13 cellular contexts compared by ENCODE assay signal in the genomic region with DNA sequence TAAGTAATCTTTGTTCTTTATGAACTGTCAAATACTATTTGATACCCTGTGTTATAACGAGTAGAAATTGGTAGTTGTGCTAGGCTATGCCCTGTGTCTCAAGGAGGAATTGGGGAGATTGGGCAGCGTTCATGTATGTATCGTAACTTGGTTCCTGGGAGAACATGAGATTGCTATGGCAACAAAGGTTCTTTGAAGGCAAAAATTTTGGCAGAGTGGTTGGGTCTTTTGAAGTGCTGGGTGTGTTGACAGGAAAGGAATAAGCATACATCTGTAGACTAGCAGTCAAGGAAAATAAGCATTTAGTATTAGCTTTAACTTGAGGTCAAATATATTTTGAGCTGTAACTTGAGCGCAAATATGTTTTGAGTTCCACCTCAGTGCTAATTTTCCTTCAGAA. TPM values are rescaled to one million over a fixed set of nuclear protein-coding genes. Genes with fewer than 3 reads are reported as not detected.
DNase-seq lines count a peak whose midpoint lies in the region; TF ChIP-seq lines count a peak whose summit lies in the region.
"Had no signal": no experiment of that assay in that cellular context is flagged by ENCODE, and none has a peak within 500 bp of the region (broad histone marks: within the 10 kb centered on the region; RNA-seq: fewer than 3 reads in every experiment).

No MANE protein-coding gene starts in this region.

- H3K4me1 ChIP-seq in HUES6 (ENCODE audit: control insufficient read depth, insufficient read depth, low read length), result peaks cover 30% of the 10 kb centered on the region

- no peak overlapping the region for H3K4me3 ChIP-seq in HUES6 (ENCODE audit: low read depth, low read length)
- H3K4me3 ChIP-seq: body of pancreas had no signal

- peaks cover 28% of the 10 kb centered on the region for H3K4me1 Mint-ChIP-seq in osteocyte (ENCODE audit: unreplicated experiment)

- H3K27me3 ChIP-seq in HUES6 (ENCODE audit: control insufficient read depth, insufficient read depth, low read length), result no peaks in the 10 kb centered on the region
- H3K27me3 ChIP-seq: body of pancreas had no signal

- DNase-seq in NCI-H2196 (lab: John Stamatoyannopoulos, UW; ENCODE audit: unreplicated experiment), result peak; percentile 12
- DNase-seq in NCI-H2196 treated with DMSO at 0.1 percent for 48 hours (lab: John Stamatoyannopoulos, UW; ENCODE audit: unreplicated experiment), result no peak
- peak; percentile 12 for DNase-seq in central memory CD4-positive, alpha-beta T cell
- no peak for DNase-seq in osteocyte (ENCODE audit: extremely low spot score, unreplicated experiment)
- DNase-seq in NCI-H1092 (lab: John Stamatoyannopoulos, UW), result no peak
- no peak for DNase-seq in cerebellar cortex (ENCODE audit: low spot score)
- no peak for DNase-seq in head of caudate nucleus
- DNase-seq: activated T-cell treated with anti-CD3 and anti-CD28 coated beads, Interleukin-2, amount 50 U/mL, for 48 hours; body of pancreas; glutamatergic neuron; NCI-H1092 treated with DMSO at 0.1 percent for 48 hours had no signal

- intact Hi-C loops in head of caudate nucleus (cut with DNase I), result no loop called here

- H3K27ac Mint-ChIP-seq in osteocyte (ENCODE audit: unreplicated experiment), result peak overlapping the region; percentile 59
- H3K27ac Mint-ChIP-seq: T-helper 1 cell treated with Interleukin-12 subunit alpha and Interleukin-12 subunit beta and Interleukin-4 antibody, amounts not matched to agents 30 μg/mL and 1 μg/mL, for 36 hours had no signal

- H3K9me3 Mint-ChIP-seq in osteocyte (ENCODE audit: unreplicated experiment), result no peaks in the 10 kb centered on the region
- H3K9me3 Mint-ChIP-seq: T-helper 1 cell treated with Interleukin-12 subunit alpha and Interleukin-12 subunit beta and Interleukin-4 antibody, amounts not matched to agents 30 μg/mL and 1 μg/mL, for 36 hours had no signal

- no peaks in the 10 kb centered on the region for H3K36me3 ChIP-seq in HUES6 (ENCODE audit: control insufficient read depth, insufficient read depth, low read length)

- no peaks in the 10 kb centered on the region for H3K27me3 Mint-ChIP-seq in osteocyte (ENCODE audit: unreplicated experiment)

- no peaks in the 10 kb centered on the region for H3K9me3 ChIP-seq in HUES6 (ENCODE audit: control insufficient read depth, insufficient read depth, low read depth, low read length)
- H3K9me3 ChIP-seq: body of pancreas had no signal

- TF ChIP-seq CTCF in osteocyte (IDR thresholded peaks at IDR 0.05), result no peak

- H3K27ac ChIP-seq in HUES6 (ENCODE audit: low read depth, low read length), result 0 out of 2 replicates have a peak overlapping the region, but pooled peaks have one; percentile 22
- H3K27ac ChIP-seq: body of pancreas had no signal

- H3K36me3 Mint-ChIP-seq in osteocyte (ENCODE audit: unreplicated experiment), result no peaks in the 10 kb centered on the region

- H3K9ac ChIP-seq in HUES6 (ENCODE audit: low read length), result no peak overlapping the region

- no peak overlapping the region for H3K4me3 Mint-ChIP-seq in osteocyte (ENCODE audit: unreplicated experiment)
- H3K4me3 Mint-ChIP-seq: T-helper 1 cell treated with Interleukin-12 subunit alpha and Interleukin-12 subunit beta and Interleukin-4 antibody, amounts not matched to agents 30 μg/mL and 1 μg/mL, for 36 hours had no signal

RNA-seq across cellular contexts. Expression of gene TCF12, which starts 45.3 kb away (rescaled TPM):
- total RNA-seq in osteocyte, result 164 and 170 TPM in 2 replicates

Comparison
In these comparisons a context has a peak if more than half of its experiments do, and no peak if none do; other contexts are left out.
1. DNase-seq: peak in NCI-H2196 (single experiment) and central memory CD4-positive, alpha-beta T cell (single experiment); none in NCI-H2196 treated with DMSO at 0.1 percent for 48 hours (single experiment), osteocyte (single experiment), NCI-H1092 (single experiment), cerebellar cortex (single experiment) and head of caudate nucleus (0 of 42).